Comparison of ENCODE assay signal across 9 cellular contexts in the genomic region with DNA sequence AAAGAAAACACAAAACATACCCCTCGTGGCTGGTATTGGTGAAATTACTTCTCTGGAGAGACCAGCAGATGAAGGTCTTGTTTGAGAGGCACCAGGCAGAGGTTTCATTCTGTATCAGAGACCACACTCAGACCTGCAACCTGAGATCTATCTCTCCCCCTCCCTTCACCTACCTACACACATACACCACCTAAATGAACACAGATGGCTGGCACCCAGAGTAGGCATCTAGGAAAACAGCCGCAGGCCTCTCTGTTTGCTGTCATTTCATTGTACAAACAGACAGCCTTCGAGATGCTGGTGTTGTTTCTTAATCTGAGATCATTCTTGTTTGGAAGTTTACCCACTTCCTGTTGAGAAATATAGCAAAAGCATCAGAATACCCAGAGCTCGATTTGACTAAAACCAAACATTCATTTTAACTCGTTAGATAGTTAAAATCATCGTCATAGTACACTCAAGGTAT.
DNase-seq lines count a peak whose midpoint lies in the region; ATAC-seq and TF ChIP-seq lines count a peak whose summit lies in the region.
"Had no signal": no experiment of that assay in that cellular context is flagged by ENCODE, and none has a peak within 500 bp of the region (broad histone marks: within the 10 kb centered on the region; RNA-seq: fewer than 3 reads in every experiment).

No MANE protein-coding gene starts in this region.

- no peaks in the 10 kb centered on the region for H3K36me3 Mint-ChIP-seq in T-helper 1 cell treated with Interleukin-12 subunit alpha and Interleukin-12 subunit beta and Interleukin-4 antibody, amounts not matched to agents 30 μg/mL and 1 μg/mL, for 36 hours (ENCODE audit: low read depth)
- H3K36me3 Mint-ChIP-seq in Caco-2 (ENCODE audit: insufficient read depth, unreplicated experiment) (no peaks in the 10 kb centered on the region), immature natural killer cell (no peaks in the 10 kb centered on the region)

- H3K36me3 ChIP-seq in Caco-2 (ENCODE audit: control insufficient read depth, insufficient read depth, low read length) (no peaks in the 10 kb centered on the region), Peyer's patch (no peaks in the 10 kb centered on the region)

- H3K9me3 ChIP-seq in Caco-2: no peaks in the 10 kb centered on the region
- no peaks in the 10 kb centered on the region for H3K9me3 ChIP-seq in Peyer's patch

- H3K4me3 ChIP-seq in Caco-2 (ENCODE audit: low read depth, low read length) (no peak overlapping the region), Peyer's patch (no peak overlapping the region)

- H3K27me3 Mint-ChIP-seq in T-helper 1 cell treated with Interleukin-12 subunit alpha and Interleukin-12 subunit beta and Interleukin-4 antibody, amounts not matched to agents 30 μg/mL and 1 μg/mL, for 36 hours (ENCODE audit: low read depth): peaks cover 8% of the 10 kb centered on the region
- H3K27me3 Mint-ChIP-seq in Caco-2 (ENCODE audit: insufficient read depth, unreplicated experiment) (peaks cover 12% of the 10 kb centered on the region), immature natural killer cell (ENCODE audit: low read depth in 3 of 3) (peaks cover 0 to 7% (median 0%) of the 10 kb centered on the region in 3 donors)

- no peaks in the 10 kb centered on the region for H3K9me3 Mint-ChIP-seq in T-helper 1 cell treated with Interleukin-12 subunit alpha and Interleukin-12 subunit beta and Interleukin-4 antibody, amounts not matched to agents 30 μg/mL and 1 μg/mL, for 36 hours
- H3K9me3 Mint-ChIP-seq in Caco-2 (ENCODE audit: unreplicated experiment): no peaks in the 10 kb centered on the region
- no peaks in the 10 kb centered on the region for H3K9me3 Mint-ChIP-seq in immature natural killer cell

- ATAC-seq in GM19395 (IDR thresholded peaks at IDR 0.05; ENCODE audit: unreplicated experiment): peak; percentile 72

- POLR2A ChIA-PET in Caco-2 (lab: Charles Lee): no interaction called here

- no TSS peak for BruUV-seq in Caco-2 (replicated peaks; lab: Mats Ljungman, UMichigan)

- H3K4me3 Mint-ChIP-seq in T-helper 1 cell treated with Interleukin-12 subunit alpha and Interleukin-12 subunit beta and Interleukin-4 antibody, amounts not matched to agents 30 μg/mL and 1 μg/mL, for 36 hours: peak overlapping the region; percentile 58
- H3K4me3 Mint-ChIP-seq in Caco-2 (ENCODE audit: unreplicated experiment): no peak overlapping the region
- no peak overlapping the region for H3K4me3 Mint-ChIP-seq in immature natural killer cell

- H3K27ac ChIP-seq in Peyer's patch: no peak overlapping the region

- CTCF ChIA-PET in Caco-2 (lab: Charles Lee): no interaction called here

- H3K4me1 ChIP-seq in Caco-2: no peaks in the 10 kb centered on the region
- no peaks in the 10 kb centered on the region for H3K4me1 ChIP-seq in Peyer's patch

- intact Hi-C loops in Caco-2 (cut with micrococcal nuclease; ENCODE audit: unreplicated experiment): no loop called here

- no peak for TF ChIP-seq POLR2A in Peyer's patch (IDR thresholded peaks at IDR 0.05)

- TF ChIP-seq CTCF in Caco-2 (IDR thresholded peaks at IDR 0.05; ENCODE audit: insufficient read depth in 1 of 2, low read depth in 1 of 2, low read length in 1 of 2, severe bottlenecking in 1 of 2, unreplicated experiment in 1 of 2) (no peak), Peyer's patch (IDR thresholded peaks at IDR 0.05) (no peak)

- peaks cover 12% of the 10 kb centered on the region for H3K4me1 Mint-ChIP-seq in T-helper 1 cell treated with Interleukin-12 subunit alpha and Interleukin-12 subunit beta and Interleukin-4 antibody, amounts not matched to agents 30 μg/mL and 1 μg/mL, for 36 hours (ENCODE audit: low read depth)
- H3K4me1 Mint-ChIP-seq in Caco-2 (ENCODE audit: low read depth, unreplicated experiment) (no peaks in the 10 kb centered on the region), immature natural killer cell (peaks cover 0 to 4% of the 10 kb centered on the region in 2 donors)

- peak; percentile 83 for DNase-seq in DMS153 treated with DMSO at 0.1 percent for 48 hours (lab: John Stamatoyannopoulos, UW; ENCODE audit: unreplicated experiment)
- peak; percentile 84 for DNase-seq in NCI-H1092 treated with DMSO at 0.1 percent for 48 hours (lab: John Stamatoyannopoulos, UW)
- no peak for DNase-seq in Caco-2
- no peak for DNase-seq in SW480 (ENCODE audit: low spot score)
- DNase-seq in immature natural killer cell: no peak
- DNase-seq in Peyer's patch: no peak
- DNase-seq: stimulated activated CD4-positive, alpha-beta T cell treated with anti-CD3 and anti-CD28 coated beads, Interleukin-4, amount 100 ng/mL, for 1 hour had no signal

- H3K27me3 ChIP-seq in Caco-2 (replicated peaks; ENCODE audit: control insufficient read depth, insufficient read depth, low read length): no peaks in the 10 kb centered on the region
- H3K27me3 ChIP-seq in Peyer's patch: no peaks in the 10 kb centered on the region

- peak overlapping the region; percentile 87 for H3K27ac Mint-ChIP-seq in T-helper 1 cell treated with Interleukin-12 subunit alpha and Interleukin-12 subunit beta and Interleukin-4 antibody, amounts not matched to agents 30 μg/mL and 1 μg/mL, for 36 hours
- no peak overlapping the region for H3K27ac Mint-ChIP-seq in Caco-2 (ENCODE audit: unreplicated experiment)
- no peak overlapping the region for H3K27ac Mint-ChIP-seq in immature natural killer cell

Comparison
In these comparisons a context has a peak if more than half of its experiments do, and no peak if none do; other contexts are left out.
1. DNase-seq: peak in DMS153 treated with DMSO at 0.1 percent for 48 hours (single experiment) and NCI-H1092 treated with DMSO at 0.1 percent for 48 hours (single experiment); none in Caco-2 (0 of 2), SW480 (single experiment), immature natural killer cell (0 of 3) and Peyer's patch (0 of 3).